ENCODE assay signal across 9 cellular contexts in the genomic region with DNA sequence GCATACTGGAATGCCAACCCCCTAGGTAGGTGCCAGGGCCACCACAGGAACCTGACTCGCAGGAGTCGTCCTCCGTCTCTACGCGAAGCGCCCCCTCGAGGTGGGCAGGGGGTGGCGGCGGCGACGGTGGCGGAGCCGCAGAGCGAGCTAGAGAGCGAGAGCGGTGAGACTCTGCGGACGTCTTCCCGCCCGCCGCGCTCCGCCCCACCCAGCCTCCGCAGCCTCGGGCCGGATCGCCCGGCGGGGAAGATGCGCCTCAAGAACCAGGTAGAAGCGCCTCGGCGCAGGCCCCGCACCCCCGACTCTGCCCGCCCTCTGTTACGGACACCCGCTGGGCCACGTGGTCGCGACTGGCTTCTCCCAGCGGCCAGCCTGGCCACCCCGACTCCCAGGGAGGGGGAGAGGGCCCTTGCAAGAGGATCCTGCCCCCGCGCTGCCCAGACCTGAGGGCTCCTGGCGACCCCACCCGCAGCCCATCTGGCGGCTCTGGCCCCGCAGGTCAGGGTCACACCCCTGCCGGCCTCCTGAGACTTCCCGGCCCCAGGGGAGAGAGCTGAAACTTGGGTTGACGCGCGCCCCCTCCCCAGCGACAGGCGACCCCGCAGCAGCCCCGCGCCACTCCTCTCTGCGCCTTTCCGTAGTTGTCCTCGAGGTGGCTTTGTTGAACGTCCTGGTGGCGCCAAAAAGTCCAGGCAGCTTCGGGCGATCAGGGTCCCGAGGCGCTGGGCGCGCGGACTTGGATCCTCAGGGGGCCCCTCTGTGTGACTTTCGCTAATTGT. TPM values are rescaled to one million over a fixed set of nuclear protein-coding genes. Genes with fewer than 3 reads are reported as not detected.
DNase-seq lines count a peak whose midpoint lies in the region; ATAC-seq and TF ChIP-seq lines count a peak whose summit lies in the region.
"Had no signal": no experiment of that assay in that cellular context is flagged by ENCODE, and none has a peak within 500 bp of the region (broad histone marks: within the 10 kb centered on the region; RNA-seq: fewer than 3 reads in every experiment).

No MANE protein-coding gene starts in this region.

- H3K9me3 ChIP-seq in HUES48 (ENCODE audit: control insufficient read depth, insufficient read depth, low read length): no peaks in the 10 kb centered on the region
- no peaks in the 10 kb centered on the region for H3K9me3 ChIP-seq in lower lobe of right lung

- H3K36me3 Mint-ChIP-seq in effector memory CD8-positive, alpha-beta T cell (ENCODE audit: insufficient read depth): no peaks in the 10 kb centered on the region

- peak; percentile 15 for DNase-seq in Ammon's horn (ENCODE audit: low spot score)
- peak in 2 of 3 experiments; percentile 4 to 25 for DNase-seq in effector memory CD8-positive, alpha-beta T cell
- no peak for DNase-seq in lower lobe of right lung
- no peak for DNase-seq in HuH-7.5 (ENCODE audit: low spot score)
- DNase-seq: COR-L47 had no signal

- no peak overlapping the region for H3K27ac ChIP-seq in HUES48 (ENCODE audit: low read depth, low read length)
- no peak overlapping the region for H3K27ac ChIP-seq in lower lobe of right lung

- peak overlapping the region; percentile 58 for H3K9ac ChIP-seq in HUES48 (ENCODE audit: low read depth, low read length)

- peaks cover 18 to 36% of the 10 kb centered on the region in 2 donors for H3K27me3 Mint-ChIP-seq in effector memory CD8-positive, alpha-beta T cell

- peaks cover 0 to 4% of the 10 kb centered on the region in 2 donors for H3K4me1 Mint-ChIP-seq in effector memory CD8-positive, alpha-beta T cell (ENCODE audit: low read depth in 2 of 2)

- ATAC-seq in effector memory CD8-positive, alpha-beta T cell (replicated peaks): peak; percentile 37
- ATAC-seq in lower lobe of right lung (peak; percentile 23 to 46), HG03159 (IDR thresholded peaks at IDR 0.05; ENCODE audit: unreplicated experiment) (no peak), HG03025 (IDR thresholded peaks at IDR 0.05; ENCODE audit: low FRiP score, unreplicated experiment) (no peak), GM18498 (IDR thresholded peaks at IDR 0.05; ENCODE audit: unreplicated experiment) (no peak)

- intact Hi-C loops in lower lobe of right lung (cut with DNase I): no loop called here

- no peaks in the 10 kb centered on the region for H3K9me3 Mint-ChIP-seq in effector memory CD8-positive, alpha-beta T cell

- H3K4me1 ChIP-seq in HUES48 (ENCODE audit: control insufficient read depth, insufficient read depth, low read length) (peaks cover 11% of the 10 kb centered on the region; the same call in 1 of the 2 replicates), lower lobe of right lung (no peaks in the 10 kb centered on the region)

- H3K36me3 ChIP-seq in HUES48 (ENCODE audit: control insufficient read depth, insufficient read depth, low read length) (no peaks in the 10 kb centered on the region), lower lobe of right lung (no peaks in the 10 kb centered on the region)

- TF ChIP-seq CTCF in lower lobe of right lung (IDR thresholded peaks at IDR 0.05): peak; percentile 14

- H3K27me3 ChIP-seq in HUES48 (ENCODE audit: control insufficient read depth, insufficient read depth, low read length) (peaks cover 30% of the 10 kb centered on the region), lower lobe of right lung (ENCODE audit: low read depth) (peaks cover 36% of the 10 kb centered on the region)

- peak overlapping the region; percentile 33 to 54 for H3K4me3 Mint-ChIP-seq in effector memory CD8-positive, alpha-beta T cell

- peak overlapping the region in 1 of 2 donors; percentile 38 for H3K27ac Mint-ChIP-seq in effector memory CD8-positive, alpha-beta T cell

- peak overlapping the region; percentile 55 for H3K4me3 ChIP-seq in HUES48 (ENCODE audit: low read depth, low read length)
- peak overlapping the region; percentile 12 for H3K4me3 ChIP-seq in lower lobe of right lung

RNA-seq across cellular contexts. Expression of a gene that starts 24.4 kb away (rescaled TPM):
- total RNA-seq in lower lobe of right lung: 2.1 TPM

Comparison
In these comparisons a context has a peak if more than half of its experiments do, and no peak if none do; other contexts are left out.
1. DNase-seq: peak in Ammon's horn (single experiment) and effector memory CD8-positive, alpha-beta T cell (2 of 3); none in lower lobe of right lung (single experiment) and HuH-7.5 (single experiment).
2. ATAC-seq: peak in effector memory CD8-positive, alpha-beta T cell (single experiment) and lower lobe of right lung (2 of 2); none in HG03159 (single experiment), HG03025 (single experiment) and GM18498 (single experiment).